ENCODE assay signal across 10 cellular contexts in genomic region chr10:78255796-78256638, GRCh38.
A peak's percentile ranks its signal among the peaks of the same experiment; 100 is the strongest.
DNase-seq lines count a peak whose midpoint lies in the region; ATAC-seq and TF ChIP-seq lines count a peak whose summit lies in the region.
"Had no signal": no experiment of that assay in that cellular context is flagged by ENCODE, and none has a peak within 500 bp of the region (broad histone marks: within the 10 kb centered on the region; RNA-seq: fewer than 3 reads in every experiment).

No MANE protein-coding gene starts in this region.

- no peaks in the 10 kb centered on the region for H3K36me3 ChIP-seq in neuronal stem cell (replicated peaks in 1 of 2; ENCODE audit: control insufficient read depth in 2 of 2, insufficient read depth in 2 of 2, low read length in 2 of 2)

- H2AFZ ChIP-seq in neuronal stem cell (ENCODE audit: low read length): peak overlapping the region; percentile 52

- no peak overlapping the region for H3K23ac ChIP-seq in neuronal stem cell (ENCODE audit: low read depth, low read length, poor library complexity)

- H3K9ac ChIP-seq in neuronal stem cell (ENCODE audit: low read depth, low read length, poor library complexity): no peak overlapping the region

- no peak overlapping the region for H3K4me3 ChIP-seq in neuronal stem cell (ENCODE audit: low read length in 2 of 2)

- peak; percentile 83 for ATAC-seq in esophagus mucosa
- ATAC-seq in GM18873 (IDR thresholded peaks at IDR 0.05; ENCODE audit: low FRiP score, unreplicated experiment): no peak
- ATAC-seq in GM21717 (IDR thresholded peaks at IDR 0.05; ENCODE audit: unreplicated experiment): no peak
- ATAC-seq: left colon had no signal

- H2AK5ac ChIP-seq in neuronal stem cell (ENCODE audit: low read depth, low read length): no peak overlapping the region

- H3K9me3 ChIP-seq in neuronal stem cell (replicated peaks in 1 of 2; ENCODE audit: control insufficient read depth in 2 of 2, insufficient read depth in 1 of 2, low read depth in 1 of 2, low read length in 2 of 2): no peaks in the 10 kb centered on the region

- no peak overlapping the region for H3K4me2 ChIP-seq in neuronal stem cell (ENCODE audit: insufficient read depth, low read length, poor library complexity, severe bottlenecking)

- no peak overlapping the region for H2BK120ac ChIP-seq in neuronal stem cell (ENCODE audit: low read depth, low read length)

- no peak overlapping the region for H3K14ac ChIP-seq in neuronal stem cell (ENCODE audit: low read length)

- no peak overlapping the region for H4K91ac ChIP-seq in neuronal stem cell (ENCODE audit: low read depth, low read length, poor library complexity)

- H3K4me3 Mint-ChIP-seq in activated T-cell treated with anti-CD3 and anti-CD28 coated beads, Interleukin-2, amount 50 U/mL, for 24 hours: no peak overlapping the region
- H3K4me3 Mint-ChIP-seq: T-helper 1 cell treated with Interleukin-12 subunit alpha and Interleukin-12 subunit beta and Interleukin-4 antibody, amounts not matched to agents 30 μg/mL and 1 μg/mL, for 36 hours had no signal

- H3K4me1 Mint-ChIP-seq in activated T-cell treated with anti-CD3 and anti-CD28 coated beads, Interleukin-2, amount 50 U/mL, for 24 hours (ENCODE audit: low read depth): peaks cover 4% of the 10 kb centered on the region

- H3K4ac ChIP-seq in neuronal stem cell (ENCODE audit: low read length): no peak overlapping the region

- peaks cover 4 to 7% of the 10 kb centered on the region in 2 donors for H3K4me1 ChIP-seq in neuronal stem cell (ENCODE audit: control insufficient read depth in 2 of 2, insufficient read depth in 1 of 2, low read depth in 1 of 2, low read length in 2 of 2)

- H2BK12ac ChIP-seq in neuronal stem cell (ENCODE audit: low read length): no peak overlapping the region

- H3K27ac Mint-ChIP-seq in activated T-cell treated with anti-CD3 and anti-CD28 coated beads, Interleukin-2, amount 50 U/mL, for 24 hours: no peak overlapping the region
- H3K27ac Mint-ChIP-seq: T-helper 1 cell treated with Interleukin-12 subunit alpha and Interleukin-12 subunit beta and Interleukin-4 antibody, amounts not matched to agents 30 μg/mL and 1 μg/mL, for 36 hours had no signal

- no peaks in the 10 kb centered on the region for H3K27me3 Mint-ChIP-seq in activated T-cell treated with anti-CD3 and anti-CD28 coated beads, Interleukin-2, amount 50 U/mL, for 24 hours

- no peak overlapping the region for H2BK5ac ChIP-seq in neuronal stem cell (ENCODE audit: low read length)

- DNase-seq in NOMO-1 treated with dmso at 0.1 percent for 144 hours (lab: John Stamatoyannopoulos, UW; ENCODE audit: unreplicated experiment): peak; percentile 64
- DNase-seq in neuronal stem cell (ENCODE audit: low spot score): no peak
- no peak for DNase-seq in activated T-cell treated with anti-CD3 and anti-CD28 coated beads, Interleukin-2, amount 50 U/mL, for 24 hours
- DNase-seq in Kasumi-1 (lab: John Stamatoyannopoulos, UW): no peak

- H2BK15ac ChIP-seq in neuronal stem cell (ENCODE audit: low read length): no peak overlapping the region

- H4K8ac ChIP-seq in neuronal stem cell (ENCODE audit: low read depth, low read length): no peak overlapping the region

- TF ChIP-seq CTCF in C4-2B (conservative IDR thresholded peaks at IDR 0.05): no peak

- no peaks in the 10 kb centered on the region for H3K36me3 Mint-ChIP-seq in activated T-cell treated with anti-CD3 and anti-CD28 coated beads, Interleukin-2, amount 50 U/mL, for 24 hours (ENCODE audit: low read depth)

- H3K27me3 ChIP-seq in neuronal stem cell (ENCODE audit: control insufficient read depth in 3 of 3, insufficient read depth in 3 of 3, low read depth in 1 of 3, low read length in 3 of 3): peaks cover 0 to 3% (median 0%) of the 10 kb centered on the region in 3 experiments

- no peaks in the 10 kb centered on the region for H3K9me3 Mint-ChIP-seq in activated T-cell treated with anti-CD3 and anti-CD28 coated beads, Interleukin-2, amount 50 U/mL, for 24 hours
- H3K9me3 Mint-ChIP-seq: T-helper 1 cell treated with Interleukin-12 subunit alpha and Interleukin-12 subunit beta and Interleukin-4 antibody, amounts not matched to agents 30 μg/mL and 1 μg/mL, for 36 hours had no signal

- H3K18ac ChIP-seq in neuronal stem cell (ENCODE audit: low read length): peak overlapping the region; percentile 12

- H3K27ac ChIP-seq in C4-2B: peak overlapping the region; percentile 18
- H3K27ac ChIP-seq in neuronal stem cell (replicated peaks; ENCODE audit: low read length): no peak overlapping the region

- WGBS in neuronal stem cell (ENCODE audit: extremely low coverage in 2 of 2, insufficient read length in 2 of 2, insufficient replicate concordance in 1 of 2), 2 donors: no CpG with 5 or more reads among the region's 9 CpGs

- H3K79me1 ChIP-seq in neuronal stem cell (ENCODE audit: low read depth, low read length): no peaks in the 10 kb centered on the region
